Comparison of ENCODE assay signal across 15 cellular contexts in the genomic region with DNA sequence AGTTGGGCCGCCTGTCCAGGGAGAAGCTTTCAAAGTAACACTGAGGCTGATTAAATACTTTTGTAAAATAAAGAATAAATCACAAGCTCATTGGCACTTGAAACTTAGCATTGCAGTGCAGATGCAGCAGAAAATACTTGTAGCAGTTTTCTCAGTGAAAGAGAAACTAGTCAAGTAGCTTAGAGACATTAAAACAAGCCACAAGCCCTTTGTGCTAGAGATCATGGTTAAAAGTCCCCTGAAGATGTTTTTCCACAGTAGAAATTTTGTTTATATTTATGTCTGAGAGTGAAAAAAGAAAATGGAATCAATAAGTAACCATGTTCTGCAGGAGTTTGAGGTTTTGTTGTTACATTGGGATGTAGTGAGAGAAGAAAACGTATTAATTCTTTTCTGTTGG. TPM values are rescaled to one million over a fixed set of nuclear protein-coding genes. Genes with fewer than 3 reads are reported as not detected.
DNase-seq lines count a peak whose midpoint lies in the region; ATAC-seq, FAIRE-seq and TF ChIP-seq lines count a peak whose summit lies in the region.
"Had no signal": no experiment of that assay in that cellular context is flagged by ENCODE, and none has a peak within 500 bp of the region (broad histone marks: within the 10 kb centered on the region; RNA-seq: fewer than 3 reads in every experiment).

No MANE protein-coding gene starts in this region.

- WGBS in neuronal stem cell (ENCODE audit: extremely low coverage in 2 of 2, insufficient read length in 2 of 2, insufficient replicate concordance in 1 of 2), 2 donors = no CpG with 5 or more reads among the region's 2 CpGs

- H3K4ac ChIP-seq in neuronal stem cell (ENCODE audit: low read length) = no peak overlapping the region

- H3K36me3 Mint-ChIP-seq in activated T-helper 2 cell treated with anti-CD3 and anti-CD28 coated beads, Interferon-gamma antibody, Interleukin-2, Interleukin-4, amounts not matched to agents 10 μg/mL and 5 μg/mL and 100 μg/mL, durations not matched to agents 14 hours and 24 hours and 36 hours (ENCODE audit: low read depth) = peaks cover 16% of the 10 kb centered on the region
- H3K36me3 Mint-ChIP-seq in naive thymus-derived CD8-positive, alpha-beta T cell = peaks cover 0 to 15% (median 0%) of the 10 kb centered on the region in 3 donors

- H3K9me3 Mint-ChIP-seq in activated T-helper 2 cell treated with anti-CD3 and anti-CD28 coated beads, Interferon-gamma antibody, Interleukin-2, Interleukin-4, amounts not matched to agents 10 μg/mL and 5 μg/mL and 100 μg/mL, durations not matched to agents 14 hours and 24 hours and 36 hours = no peaks in the 10 kb centered on the region
- no peaks in the 10 kb centered on the region for H3K9me3 Mint-ChIP-seq in naive thymus-derived CD8-positive, alpha-beta T cell

- H3K4me1 ChIP-seq in neuronal stem cell (ENCODE audit: control insufficient read depth in 2 of 2, insufficient read depth in 1 of 2, low read depth in 1 of 2, low read length in 2 of 2) = peaks cover 8 to 15% of the 10 kb centered on the region in 2 donors

- H2BK120ac ChIP-seq in neuronal stem cell (ENCODE audit: low read depth, low read length) = no peak overlapping the region

- no peak overlapping the region for H3K23ac ChIP-seq in neuronal stem cell (ENCODE audit: low read depth, low read length, poor library complexity)

- H3K14ac ChIP-seq in neuronal stem cell (ENCODE audit: low read length) = no peak overlapping the region

- no peak overlapping the region for H3K4me3 Mint-ChIP-seq in activated T-helper 2 cell treated with anti-CD3 and anti-CD28 coated beads, Interferon-gamma antibody, Interleukin-2, Interleukin-4, amounts not matched to agents 10 μg/mL and 5 μg/mL and 100 μg/mL, durations not matched to agents 14 hours and 24 hours and 36 hours (ENCODE audit: low read depth)
- H3K4me3 Mint-ChIP-seq in naive thymus-derived CD8-positive, alpha-beta T cell = no peak overlapping the region

- H3K4me1 Mint-ChIP-seq in activated T-helper 2 cell treated with anti-CD3 and anti-CD28 coated beads, Interferon-gamma antibody, Interleukin-2, Interleukin-4, amounts not matched to agents 10 μg/mL and 5 μg/mL and 100 μg/mL, durations not matched to agents 14 hours and 24 hours and 36 hours (ENCODE audit: low read depth) = peaks cover 28% of the 10 kb centered on the region
- H3K4me1 Mint-ChIP-seq in naive thymus-derived CD8-positive, alpha-beta T cell = peaks cover 16 to 61% (median 46%) of the 10 kb centered on the region in 4 donors

- H3K18ac ChIP-seq in neuronal stem cell (ENCODE audit: low read length) = no peak overlapping the region

- peak overlapping the region; percentile 65 for H3K27ac Mint-ChIP-seq in activated T-helper 2 cell treated with anti-CD3 and anti-CD28 coated beads, Interferon-gamma antibody, Interleukin-2, Interleukin-4, amounts not matched to agents 10 μg/mL and 5 μg/mL and 100 μg/mL, durations not matched to agents 14 hours and 24 hours and 36 hours
- H3K27ac Mint-ChIP-seq in naive thymus-derived CD8-positive, alpha-beta T cell = peak overlapping the region in 8 of 10 donors; percentile 15 to 86 (median 51)

- peak; percentile 17 for FAIRE-seq in GM12892 (lab: Jason Lieb, UNC)
- FAIRE-seq: TTC549 had no signal

- no peak overlapping the region for H2BK5ac ChIP-seq in neuronal stem cell (ENCODE audit: low read length)

- H2BK12ac ChIP-seq in neuronal stem cell (ENCODE audit: low read length) = no peak overlapping the region

- H3K79me1 ChIP-seq in neuronal stem cell (ENCODE audit: low read depth, low read length) = peaks cover 12% of the 10 kb centered on the region

- no peak overlapping the region for H4K91ac ChIP-seq in neuronal stem cell (ENCODE audit: low read depth, low read length, poor library complexity)

- H2BK15ac ChIP-seq in neuronal stem cell (ENCODE audit: low read length) = no peak overlapping the region

- H3K27ac ChIP-seq in neuronal stem cell (replicated peaks; ENCODE audit: low read length) = no peak overlapping the region
- H3K27ac ChIP-seq: cardiac muscle cell, epithelial cell of prostate, GM23248, suprapubic skin had no signal

- H3K9me3 ChIP-seq in neuronal stem cell (replicated peaks in 1 of 2; ENCODE audit: control insufficient read depth in 2 of 2, insufficient read depth in 1 of 2, low read depth in 1 of 2, low read length in 2 of 2) = peaks cover 2 to 4% of the 10 kb centered on the region in 2 donors
- H3K9me3 ChIP-seq: suprapubic skin had no signal

- POLR2A ChIA-PET in naive thymus-derived CD8-positive, alpha-beta T cell (lab: Charles Lee) = no interaction called here

- no peak for TF ChIP-seq POLR2A in GM12892 (IDR thresholded peaks at IDR 0.05; ENCODE audit: low read depth, low read length)

- H3K27me3 ChIP-seq in neuronal stem cell (ENCODE audit: control insufficient read depth in 3 of 3, insufficient read depth in 3 of 3, low read depth in 1 of 3, low read length in 3 of 3) = no peaks in the 10 kb centered on the region
- H3K27me3 ChIP-seq: cardiac muscle cell, suprapubic skin had no signal

- no peak overlapping the region for H2AK5ac ChIP-seq in neuronal stem cell (ENCODE audit: low read depth, low read length)

- no peak overlapping the region for H3K4me3 ChIP-seq in neuronal stem cell (ENCODE audit: low read length in 2 of 2)
- H3K4me3 ChIP-seq: cardiac muscle cell, GM23248, suprapubic skin had no signal

- peaks cover 0 to 5% of the 10 kb centered on the region in 2 donors for H3K36me3 ChIP-seq in neuronal stem cell (replicated peaks in 1 of 2; ENCODE audit: control insufficient read depth in 2 of 2, insufficient read depth in 2 of 2, low read length in 2 of 2)
- H3K36me3 ChIP-seq: cardiac muscle cell, suprapubic skin had no signal

- DNase-seq in GM12892 (ENCODE audit: insufficient read length) (no peak), GM19240 (ENCODE audit: insufficient read length, low spot score) (peak; percentile 3), Right ventricle myocardium inferior (ENCODE audit: missing footprints) (no peak), neuronal stem cell (ENCODE audit: low spot score) (no peak), NCI-H2081 (lab: John Stamatoyannopoulos, UW) (no peak)
- DNase-seq in activated T-helper 2 cell treated with anti-CD3 and anti-CD28 coated beads, Interferon-gamma antibody, Interleukin-2, Interleukin-4, amounts not matched to agents 10 μg/mL and 5 μg/mL and 100 μg/mL, durations not matched to agents 14 hours and 24 hours and 36 hours (ENCODE audit: low spot score) = no peak
- DNase-seq in naive thymus-derived CD8-positive, alpha-beta T cell = peak in 1 of 10 donors; percentile 12
- DNase-seq: COR-L47, GM23248, NCI-H1105, NCI-H524 treated with DMSO at 0.1 percent for 48 hours had no signal

- no peak overlapping the region for H4K8ac ChIP-seq in neuronal stem cell (ENCODE audit: low read depth, low read length)

- no peak overlapping the region for H3K4me2 ChIP-seq in neuronal stem cell (ENCODE audit: insufficient read depth, low read length, poor library complexity, severe bottlenecking)

- ATAC-seq in naive thymus-derived CD8-positive, alpha-beta T cell = peak; percentile 29 to 38
- no peak for ATAC-seq in Right ventricle myocardium inferior

- intact Hi-C loops in activated T-helper 2 cell treated with anti-CD3 and anti-CD28 coated beads, Interferon-gamma antibody, Interleukin-2, Interleukin-4, amounts not matched to agents 10 μg/mL and 5 μg/mL and 100 μg/mL, durations not matched to agents 14 hours and 24 hours and 36 hours (cut with micrococcal nuclease) = no loop called here
- intact Hi-C loops in Right ventricle myocardium inferior (cut with DNase I) = no loop called here

- H2AFZ ChIP-seq in neuronal stem cell (ENCODE audit: low read length) = no peak overlapping the region
- H2AFZ ChIP-seq: GM23248 had no signal

- no peaks in the 10 kb centered on the region for H3K27me3 Mint-ChIP-seq in activated T-helper 2 cell treated with anti-CD3 and anti-CD28 coated beads, Interferon-gamma antibody, Interleukin-2, Interleukin-4, amounts not matched to agents 10 μg/mL and 5 μg/mL and 100 μg/mL, durations not matched to agents 14 hours and 24 hours and 36 hours (ENCODE audit: low read depth)
- H3K27me3 Mint-ChIP-seq in naive thymus-derived CD8-positive, alpha-beta T cell = no peaks in the 10 kb centered on the region

- H3K9ac ChIP-seq in neuronal stem cell (ENCODE audit: low read depth, low read length, poor library complexity) = no peak overlapping the region
- H3K9ac ChIP-seq: GM23248 had no signal

RNA-seq across cellular contexts. Expression of gene PSEN1, which starts 5.9 kb away (rescaled TPM):
- 21.7 TPM for polyA plus RNA-seq in GM12892 (2012; ENCODE audit: missing spikeins)
- total RNA-seq in activated T-helper 2 cell treated with anti-CD3 and anti-CD28 coated beads, Interferon-gamma antibody, Interleukin-2, Interleukin-4, amounts not matched to agents 10 μg/mL and 5 μg/mL and 100 μg/mL, durations not matched to agents 14 hours and 24 hours and 36 hours = 34.7 and 36.5 TPM in 2 replicates
- total RNA-seq in naive thymus-derived CD8-positive, alpha-beta T cell = 10 to 100 TPM; 36.8 to 46.3 TPM
- polyA plus RNA-seq in naive thymus-derived CD8-positive, alpha-beta T cell = 10 to 100 TPM; 14.7 to 26.1 (median 20.6) TPM
- 23.5 TPM for total RNA-seq in Right ventricle myocardium inferior
- 43.0 TPM for polyA plus RNA-seq in neuronal stem cell (2013, experiment 1 of 2)
- polyA plus RNA-seq in neuronal stem cell (2013, experiment 2 of 2) = 44.1 TPM
